ENCODE assay signal across 1 cellular context in the genomic region with DNA sequence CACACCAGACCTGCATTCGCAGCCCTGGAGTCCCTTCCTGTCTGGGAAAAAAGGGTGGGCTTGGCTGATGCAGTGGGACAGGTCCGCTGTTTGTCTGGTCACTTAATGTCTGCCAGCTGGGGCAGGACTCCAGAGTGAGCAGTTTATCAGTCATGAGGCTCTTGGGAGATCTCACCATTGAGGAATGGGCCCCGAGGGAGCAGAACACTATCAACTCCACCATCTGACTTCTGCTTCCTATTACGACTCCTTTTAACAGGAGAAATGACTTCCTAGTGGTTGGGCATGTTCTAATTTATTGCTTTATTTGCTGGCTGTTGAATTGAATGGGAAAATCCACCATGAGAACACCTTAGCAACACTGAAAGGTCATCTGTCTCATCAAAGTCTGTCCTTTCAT.
TF ChIP-seq lines count a peak whose summit lies in the region.

No MANE protein-coding gene starts in this region.

TF ChIP-seq in GM23338, 12 proteins besides CTCF, POLR2A, EP300 and RAD21 (continued from another document):
- TF ChIP-seq, protein P1, sequence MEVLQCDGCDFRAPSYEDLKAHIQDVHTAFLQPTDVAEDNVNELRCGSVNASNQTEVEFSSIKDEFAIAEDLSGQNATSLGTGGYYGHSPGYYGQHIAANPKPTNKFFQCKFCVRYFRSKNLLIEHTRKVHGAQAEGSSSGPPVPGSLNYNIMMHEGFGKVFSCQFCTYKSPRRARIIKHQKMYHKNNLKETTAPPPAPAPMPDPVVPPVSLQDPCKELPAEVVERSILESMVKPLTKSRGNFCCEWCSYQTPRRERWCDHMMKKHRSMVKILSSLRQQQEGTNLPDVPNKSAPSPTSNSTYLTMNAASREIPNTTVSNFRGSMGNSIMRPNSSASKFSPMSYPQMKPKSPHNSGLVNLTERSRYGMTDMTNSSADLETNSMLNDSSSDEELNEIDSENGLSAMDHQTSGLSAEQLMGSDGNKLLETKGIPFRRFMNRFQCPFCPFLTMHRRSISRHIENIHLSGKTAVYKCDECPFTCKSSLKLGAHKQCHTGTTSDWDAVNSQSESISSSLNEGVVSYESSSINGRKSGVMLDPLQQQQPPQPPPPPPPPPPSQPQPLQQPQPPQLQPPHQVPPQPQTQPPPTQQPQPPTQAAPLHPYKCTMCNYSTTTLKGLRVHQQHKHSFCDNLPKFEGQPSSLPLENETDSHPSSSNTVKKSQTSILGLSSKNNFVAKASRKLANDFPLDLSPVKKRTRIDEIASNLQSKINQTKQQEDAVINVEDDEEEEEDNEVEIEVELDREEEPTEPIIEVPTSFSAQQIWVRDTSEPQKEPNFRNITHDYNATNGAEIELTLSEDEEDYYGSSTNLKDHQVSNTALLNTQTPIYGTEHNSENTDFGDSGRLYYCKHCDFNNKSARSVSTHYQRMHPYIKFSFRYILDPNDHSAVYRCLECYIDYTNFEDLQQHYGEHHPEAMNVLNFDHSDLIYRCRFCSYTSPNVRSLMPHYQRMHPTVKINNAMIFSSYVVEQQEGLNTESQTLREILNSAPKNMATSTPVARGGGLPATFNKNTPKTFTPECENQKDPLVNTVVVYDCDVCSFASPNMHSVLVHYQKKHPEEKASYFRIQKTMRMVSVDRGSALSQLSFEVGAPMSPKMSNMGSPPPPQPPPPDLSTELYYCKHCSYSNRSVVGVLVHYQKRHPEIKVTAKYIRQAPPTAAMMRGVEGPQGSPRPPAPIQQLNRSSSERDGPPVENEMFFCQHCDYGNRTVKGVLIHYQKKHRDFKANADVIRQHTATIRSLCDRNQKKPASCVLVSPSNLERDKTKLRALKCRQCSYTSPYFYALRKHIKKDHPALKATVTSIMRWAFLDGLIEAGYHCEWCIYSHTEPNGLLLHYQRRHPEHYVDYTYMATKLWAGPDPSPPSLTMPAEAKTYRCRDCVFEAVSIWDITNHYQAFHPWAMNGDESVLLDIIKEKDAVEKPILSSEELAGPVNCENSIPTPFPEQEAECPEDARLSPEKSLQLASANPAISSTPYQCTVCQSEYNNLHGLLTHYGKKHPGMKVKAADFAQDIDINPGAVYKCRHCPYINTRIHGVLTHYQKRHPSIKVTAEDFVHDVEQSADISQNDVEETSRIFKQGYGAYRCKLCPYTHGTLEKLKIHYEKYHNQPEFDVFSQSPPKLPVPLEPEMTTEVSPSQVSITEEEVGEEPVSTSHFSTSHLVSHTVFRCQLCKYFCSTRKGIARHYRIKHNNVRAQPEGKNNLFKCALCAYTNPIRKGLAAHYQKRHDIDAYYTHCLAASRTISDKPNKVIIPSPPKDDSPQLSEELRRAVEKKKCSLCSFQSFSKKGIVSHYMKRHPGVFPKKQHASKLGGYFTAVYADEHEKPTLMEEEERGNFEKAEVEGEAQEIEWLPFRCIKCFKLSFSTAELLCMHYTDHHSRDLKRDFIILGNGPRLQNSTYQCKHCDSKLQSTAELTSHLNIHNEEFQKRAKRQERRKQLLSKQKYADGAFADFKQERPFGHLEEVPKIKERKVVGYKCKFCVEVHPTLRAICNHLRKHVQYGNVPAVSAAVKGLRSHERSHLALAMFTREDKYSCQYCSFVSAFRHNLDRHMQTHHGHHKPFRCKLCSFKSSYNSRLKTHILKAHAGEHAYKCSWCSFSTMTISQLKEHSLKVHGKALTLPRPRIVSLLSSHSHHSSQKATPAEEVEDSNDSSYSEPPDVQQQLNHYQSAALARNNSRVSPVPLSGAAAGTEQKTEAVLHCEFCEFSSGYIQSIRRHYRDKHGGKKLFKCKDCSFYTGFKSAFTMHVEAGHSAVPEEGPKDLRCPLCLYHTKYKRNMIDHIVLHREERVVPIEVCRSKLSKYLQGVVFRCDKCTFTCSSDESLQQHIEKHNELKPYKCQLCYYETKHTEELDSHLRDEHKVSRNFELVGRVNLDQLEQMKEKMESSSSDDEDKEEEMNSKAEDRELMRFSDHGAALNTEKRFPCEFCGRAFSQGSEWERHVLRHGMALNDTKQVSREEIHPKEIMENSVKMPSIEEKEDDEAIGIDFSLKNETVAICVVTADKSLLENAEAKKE (CRISPR knock-in tag; IDR thresholded peaks at IDR 0.05), result no peak
- TF ChIP-seq EZH2 (IDR thresholded peaks at IDR 0.05; ENCODE audit: low read depth, unreplicated experiment) (no peak), STAT1 (IDR thresholded peaks at IDR 0.05; ENCODE audit: unreplicated experiment) (no peak), POLR2AphosphoS5 (IDR thresholded peaks at IDR 0.05; ENCODE audit: low read depth) (no peak)
